Comparison of ENCODE assay signal across 36 cellular contexts in the genomic region with DNA sequence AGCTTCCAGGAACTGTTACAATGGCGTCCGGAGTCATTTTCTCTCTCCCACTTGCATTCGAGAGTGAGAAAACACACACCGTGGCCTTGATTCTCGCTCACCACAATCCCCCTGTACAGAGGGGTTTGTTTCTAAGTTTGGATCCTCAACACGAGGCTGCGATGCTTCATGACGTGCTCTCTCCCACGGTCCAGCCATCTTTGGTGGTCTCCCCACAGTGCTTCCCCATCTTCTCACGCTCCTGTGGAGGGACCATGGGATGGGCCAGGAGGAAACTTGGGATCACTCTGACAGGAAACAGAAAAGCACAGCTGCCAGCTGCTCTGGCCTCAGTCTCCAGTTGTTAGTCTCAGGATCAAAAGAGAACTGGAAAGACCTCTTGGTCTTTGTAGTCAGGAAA. TPM values are rescaled to one million over a fixed set of nuclear protein-coding genes. Genes with fewer than 3 reads are reported as not detected.
"Had no signal": no experiment of that assay in that cellular context is flagged by ENCODE, and none has a peak within 500 bp of the region (broad histone marks: within the 10 kb centered on the region; RNA-seq: fewer than 3 reads in every experiment).

No MANE protein-coding gene starts in this region.

- H3K27ac ChIP-seq: KMS-11, PC-9, RWPE1, VCaP had no signal

- H2AFZ ChIP-seq: PC-9 had no signal

- H3K4me2 ChIP-seq: KMS-11, PC-9 had no signal

- H3K4me3 Mint-ChIP-seq: activated CD4-positive, alpha-beta memory T cell treated with anti-CD3 and anti-CD28 coated beads, Interleukin-2, amount 10 ng/mL, durations not matched to agents 7 days and 5 days; activated CD8-positive, alpha-beta memory T cell treated with anti-CD3 and anti-CD28 coated beads, Interleukin-2, amount 10 ng/mL, durations not matched to agents 7 days and 5 days; activated naive CD4-positive, alpha-beta T cell treated with anti-CD3 and anti-CD28 coated beads, Interleukin-2, amount 10 ng/mL, durations not matched to agents 7 days and 5 days; activated naive CD8-positive, alpha-beta T cell; activated naive CD8-positive, alpha-beta T cell treated with anti-CD3 and anti-CD28 coated beads, Interleukin-2, amount 50 U/mL, for 24 hours; brain had no signal

- H3K9me3 Mint-ChIP-seq: activated CD4-positive, alpha-beta memory T cell treated with anti-CD3 and anti-CD28 coated beads, Interleukin-2, amount 10 ng/mL, durations not matched to agents 7 days and 5 days; activated naive CD4-positive, alpha-beta T cell treated with anti-CD3 and anti-CD28 coated beads, Interleukin-2, amount 10 ng/mL, durations not matched to agents 7 days and 5 days; activated naive CD8-positive, alpha-beta T cell treated with anti-CD3 and anti-CD28 coated beads, Interleukin-2, amount 50 U/mL, for 24 hours had no signal

- H3K27ac Mint-ChIP-seq: activated CD4-positive, alpha-beta memory T cell treated with anti-CD3 and anti-CD28 coated beads, Interleukin-2, amount 10 ng/mL, durations not matched to agents 7 days and 5 days; activated CD8-positive, alpha-beta memory T cell treated with anti-CD3 and anti-CD28 coated beads, Interleukin-2, amount 10 ng/mL, durations not matched to agents 7 days and 5 days; activated naive CD4-positive, alpha-beta T cell treated with anti-CD3 and anti-CD28 coated beads, Interleukin-2, amount 10 ng/mL, durations not matched to agents 7 days and 5 days; activated naive CD8-positive, alpha-beta T cell; activated naive CD8-positive, alpha-beta T cell treated with anti-CD3 and anti-CD28 coated beads, Interleukin-2, amount 50 U/mL, for 24 hours; brain had no signal

- ATAC-seq: activated CD8-positive, alpha-beta memory T cell treated with anti-CD3 and anti-CD28 coated beads, Interleukin-2, amount 10 ng/mL, durations not matched to agents 7 days and 5 days; activated naive CD8-positive, alpha-beta T cell treated with anti-CD3 and anti-CD28 coated beads, Interleukin-2, amount 50 U/mL, for 24 hours; Right ventricle myocardium inferior had no signal

- H3K4me3 ChIP-seq: PC-9 had no signal

- DNase-seq: activated CD4-positive, alpha-beta memory T cell treated with anti-CD3 and anti-CD28 coated beads, Interleukin-2, amount 10 ng/mL, durations not matched to agents 7 days and 5 days; activated CD4-positive, alpha-beta T cell treated with anti-CD3 and anti-CD28 coated beads for 1 hour; activated CD4-positive, alpha-beta T cell treated with anti-CD3 and anti-CD28 coated beads for 48 hours; activated CD4-positive, CD25-positive, alpha-beta regulatory T cell; activated CD8-positive, alpha-beta memory T cell treated with anti-CD3 and anti-CD28 coated beads for 24 hours; activated CD8-positive, alpha-beta memory T cell treated with anti-CD3 and anti-CD28 coated beads, Interleukin-2, amount 10 ng/mL, durations not matched to agents 7 days and 5 days; activated effector memory CD4-positive, alpha-beta T cell treated with Interleukin-2 at 50 U/mL for 16 hours; activated naive CD4-positive, alpha-beta T cell treated with anti-CD3 and anti-CD28 coated beads, Interleukin-2, amount 10 ng/mL, durations not matched to agents 7 days and 5 days; activated naive CD8-positive, alpha-beta T cell treated with anti-CD3 and anti-CD28 coated beads, Interleukin-2, amount 50 U/mL, for 24 hours; activated T-cell treated with anti-CD3 and anti-CD28 coated beads, Interleukin-2, amount 50 U/mL, for 48 hours; anterior cingulate cortex; central memory CD4-positive, alpha-beta T cell; NCI-H1092 treated with DMSO at 0.1 percent for 48 hours; NCI-H1417 treated with DMSO at 0.1 percent for 48 hours; NCI-H187 treated with DMSO at 0.1 percent for 48 hours; NCI-H2081; NCI-H2171 treated with DMSO at 0.1 percent for 48 hours; NCI-H2227 treated with DMSO at 0.1 percent for 48 hours; NCI-H446; NCI-H510A treated with DMSO at 0.1 percent for 48 hours; NCI-H526 treated with DMSO at 0.1 percent for 48 hours; PC-9; SIG-M5; SW 1271; T-helper 1 cell; T-helper 2 cell; T-helper 9 cell had no signal

- H3K27me3 Mint-ChIP-seq: activated naive CD8-positive, alpha-beta T cell had no signal

- FAIRE-seq: bronchial epithelial cell, RCC 7860 had no signal

- H3K4me1 Mint-ChIP-seq: activated naive CD4-positive, alpha-beta T cell treated with anti-CD3 and anti-CD28 coated beads, Interleukin-2, amount 10 ng/mL, durations not matched to agents 7 days and 5 days; activated naive CD8-positive, alpha-beta T cell treated with anti-CD3 and anti-CD28 coated beads, Interleukin-2, amount 50 U/mL, for 24 hours; brain had no signal

- H3K9ac ChIP-seq: KMS-11 had no signal

- H3K36me3 Mint-ChIP-seq: activated CD8-positive, alpha-beta memory T cell treated with anti-CD3 and anti-CD28 coated beads, Interleukin-2, amount 10 ng/mL, durations not matched to agents 7 days and 5 days; activated naive CD4-positive, alpha-beta T cell treated with anti-CD3 and anti-CD28 coated beads, Interleukin-2, amount 10 ng/mL, durations not matched to agents 7 days and 5 days; activated naive CD8-positive, alpha-beta T cell; brain had no signal

RNA-seq across cellular contexts. Expression of a gene that starts 28.1 kb away (rescaled TPM):
- total RNA-seq: activated CD4-positive, alpha-beta memory T cell treated with anti-CD3 and anti-CD28 coated beads, Interleukin-2, amount 10 ng/mL, durations not matched to agents 7 days and 5 days; activated CD8-positive, alpha-beta memory T cell treated with anti-CD3 and anti-CD28 coated beads, Interleukin-2, amount 10 ng/mL, durations not matched to agents 7 days and 5 days; bronchial epithelial cell; M059J; PC-9; Right ventricle myocardium inferior had no signal
